11 cellular contexts compared by ENCODE assay signal in the genomic region with DNA sequence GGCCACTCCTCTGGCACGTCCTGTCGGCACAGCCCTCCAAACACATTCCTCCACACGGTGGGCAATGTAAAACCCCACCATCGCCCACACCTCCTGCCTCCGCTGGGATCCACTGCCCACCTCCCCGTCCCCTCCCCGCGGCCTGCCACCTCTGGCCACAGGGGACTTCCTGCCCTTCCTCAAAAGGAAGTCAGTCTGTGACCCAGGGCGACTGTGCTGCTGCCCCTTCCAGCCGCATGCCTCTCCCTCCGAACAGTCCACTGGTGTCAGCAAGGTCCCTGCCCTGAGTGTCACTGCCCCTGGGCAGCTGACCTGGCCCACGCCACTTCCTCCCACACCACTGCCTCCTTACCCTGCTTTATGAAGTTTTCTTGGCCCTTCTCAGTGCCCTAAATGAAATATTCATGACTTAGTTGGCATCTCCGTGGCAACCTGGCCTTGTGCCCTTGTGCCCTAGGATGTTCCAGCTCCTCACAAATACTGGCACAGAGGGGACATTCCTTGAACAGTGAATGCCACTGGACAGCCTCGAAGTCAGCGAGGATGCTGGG. TPM values are rescaled to one million over a fixed set of nuclear protein-coding genes. Genes with fewer than 3 reads are reported as not detected.
DNase-seq lines count a peak whose midpoint lies in the region; ATAC-seq, FAIRE-seq and TF ChIP-seq lines count a peak whose summit lies in the region.
"Had no signal": no experiment of that assay in that cellular context is flagged by ENCODE, and none has a peak within 500 bp of the region (broad histone marks: within the 10 kb centered on the region; RNA-seq: fewer than 3 reads in every experiment).

No MANE protein-coding gene starts in this region.

- H3K79me2 ChIP-seq in HepG2 (ENCODE audit: insufficient read depth, low read length), result peaks cover 23% of the 10 kb centered on the region

- H3K27me3 ChIP-seq in HepG2 (ENCODE audit: control insufficient read depth in 1 of 2, insufficient read depth in 2 of 2, low read length in 2 of 2) (no peaks in the 10 kb centered on the region; a peak in 1 of 5 replicates), right lobe of liver (no peaks in the 10 kb centered on the region), aorta (ENCODE audit: control insufficient read depth in 1 of 2, insufficient read depth in 2 of 2, low read length in 1 of 2) (no peaks in the 10 kb centered on the region)

- in situ Hi-C loops in HepG2 (cut with HindIII; ENCODE audit: extremely low pct_ligation_motif_present, low pct_unique_long_range_greater_than_20kb), result no loop called here

- TF ChIP-seq EP300 in HepG2 (IDR thresholded peaks at IDR 0.05; ENCODE audit: low read depth in 2 of 2, low read length in 2 of 2) (no peak), HepG2 (CRISPR knock-in tag; IDR thresholded peaks at IDR 0.05; ENCODE audit: borderline replicate concordance) (no peak)

- no peak for FAIRE-seq in HepG2 (lab: Jason Lieb, UNC)

- H3K9me3 ChIP-seq in HepG2 (ENCODE audit: low read length) (no peaks in the 10 kb centered on the region), right lobe of liver (no peaks in the 10 kb centered on the region), aorta (ENCODE audit: control insufficient read depth, low read length) (no peaks in the 10 kb centered on the region)

- no peak for TF ChIP-seq RAD21 in HepG2 (CRISPR knock-in tag; IDR thresholded peaks at IDR 0.05)

- no peak overlapping the region for H2AFZ ChIP-seq in HepG2 (ENCODE audit: low read length)

- peaks cover 13 to 22% of the 10 kb centered on the region in 2 experiments; a peak in 4 of 5 replicates for H3K36me3 ChIP-seq in HepG2 (replicated peaks in 1 of 2; ENCODE audit: control insufficient read depth in 1 of 2, insufficient read depth in 2 of 2, low read length in 2 of 2)
- peaks cover 0 to 6% (median 0%) of the 10 kb centered on the region in 4 donors for H3K36me3 ChIP-seq in right lobe of liver
- no peaks in the 10 kb centered on the region for H3K36me3 ChIP-seq in aorta (ENCODE audit: control insufficient read depth in 1 of 2, insufficient read depth in 2 of 2, low read length in 1 of 2)

- H3K4me3 ChIP-seq in HepG2 (replicated peaks in 1 of 3; ENCODE audit: insufficient read depth in 1 of 3, low read depth in 2 of 3, low read length in 3 of 3) (peak overlapping the region; percentile 75 to 85 (median 80); a peak in 5 of 6 replicates), right lobe of liver (no peak overlapping the region), aorta (ENCODE audit: low read length in 2 of 2) (no peak overlapping the region)

- POLR2A ChIA-PET in HepG2 (lab: Yijun Ruan, JAX), result no interaction called here

- intact Hi-C loops in HepG2 (cut with micrococcal nuclease; ENCODE audit: unreplicated experiment) (loop anchor here (10.0 kb wide), 1 partner anchor 111 kb away; no protein-coding TSS in a partner anchor), right lobe of liver (cut with DNase I) (no loop called here), aorta (cut with DNase I) (loop anchor here in 1 of 2 donors (2.0 to 10.0 kb wide), 2 partner anchors 13 to 199 kb away; no protein-coding TSS in a partner anchor)

- no peak overlapping the region for H3K27ac ChIP-seq in HepG2 (ENCODE audit: extremely low read length, insufficient read depth, low read length)
- no peak overlapping the region for H3K27ac ChIP-seq in right lobe of liver
- peak overlapping the region in 1 of 2 donors; percentile 91 for H3K27ac ChIP-seq in aorta (ENCODE audit: low read depth in 1 of 2, low read length in 2 of 2)

- H3K9ac ChIP-seq in HepG2 (ENCODE audit: insufficient read depth, low read depth, low read length), result peak overlapping the region; percentile 88

- H4K20me1 ChIP-seq in HepG2 (ENCODE audit: insufficient read depth, low read length), result no peaks in the 10 kb centered on the region

- TF ChIP-seq CTCF in HepG2 (CRISPR knock-in tag; IDR thresholded peaks at IDR 0.05) (no peak), right lobe of liver (IDR thresholded peaks at IDR 0.05) (no peak), GM10266 (IDR thresholded peaks at IDR 0.05; ENCODE audit: control insufficient read depth, insufficient read depth, low read depth, missing control alignments) (no peak)

- no peak for ATAC-seq in HepG2
- no peak for ATAC-seq in right lobe of liver
- peak; percentile 56 for ATAC-seq in aorta (ENCODE audit: low FRiP score)
- no peak for ATAC-seq in GM18502 (IDR thresholded peaks at IDR 0.05; ENCODE audit: poor library complexity, unreplicated experiment)
- no peak for ATAC-seq in HG03280 (IDR thresholded peaks at IDR 0.05; ENCODE audit: unreplicated experiment)
- ATAC-seq: esophagus mucosa had no signal

- H3K4me1 ChIP-seq in HepG2 (ENCODE audit: insufficient read depth, low read length) (peaks cover 38% of the 10 kb centered on the region), right lobe of liver (peaks cover 0 to 20% (median 7%) of the 10 kb centered on the region in 4 donors), aorta (ENCODE audit: control insufficient read depth in 1 of 2, insufficient read depth in 2 of 2, low read length in 2 of 2) (no peaks in the 10 kb centered on the region)

- WGBS in HepG2 (ENCODE audit: low lambda C conversion rate), result 94% methylated on average over 13 of the region's 15 CpGs
- 62% methylated on average over 13 of the region's 15 CpGs for WGBS in right lobe of liver (ENCODE audit: insufficient coverage, low coverage, low lambda C conversion rate, missing lambda C conversion rate)
- WGBS in aorta, 2 donors, result 9 to 10% methylated on average over 15 of the region's 15 CpGs

- TF ChIP-seq POLR2A in HepG2 (IDR thresholded peaks at IDR 0.05; ENCODE audit: insufficient read depth in 1 of 2, low read depth in 2 of 2, low read length in 2 of 2) (no peak), right lobe of liver (IDR thresholded peaks at IDR 0.05) (no peak)

- no peak for DNase-seq in HepG2 (ENCODE audit: low spot score)
- DNase-seq in right lobe of liver, result no peak
- peak in 47 of 58 donors; percentile 17 to 83 (median 47) for DNase-seq in anterior cingulate cortex (lab: John Stamatoyannopoulos, UW)
- peak; percentile 67 for DNase-seq in midbrain (lab: John Stamatoyannopoulos, UW)
- DNase-seq in aorta, result peak; percentile 74 to 89
- no peak for DNase-seq in GM10266 (ENCODE audit: extremely low spot score)
- DNase-seq: activated CD4-positive, alpha-beta T cell treated with anti-CD3 and anti-CD28 coated beads for 48 hours; NCI-H1105 treated with DMSO at 0.1 percent for 48 hours had no signal

- peak overlapping the region; percentile 98 for H3K4me2 ChIP-seq in HepG2 (ENCODE audit: low read depth, low read length)

- BruUV-seq in HepG2 (replicated peaks; lab: Mats Ljungman, UMichigan), result no TSS peak

- CTCF ChIA-PET in HepG2 (lab: Yijun Ruan, JAX; ENCODE audit: low intra/inter-chr PET ratio, low total read pairs), result no interaction called here

RNA-seq across cellular contexts. Expression of a gene that starts 2.0 kb away (rescaled TPM):
- total RNA-seq in HepG2 (2016; rRNA removed; fragmentation: Illumina TruSeq; extraction: Trizol), result 6.4 and 11.4 TPM in 2 replicates
- 3.0 and 3.5 TPM in 2 replicates for total RNA-seq in HepG2 (2016; cell fraction: cytosol; rRNA removed; fragmentation: Illumina TruSeq; extraction: Trizol; ENCODE audit: low read depth)
- total RNA-seq in HepG2 (2016; cell fraction: insoluble cytoplasmic fraction; rRNA removed; fragmentation: Illumina TruSeq; extraction: Trizol), result 5.8 and 11.8 TPM in 2 replicates
- 9.3 and 9.7 TPM in 2 replicates for total RNA-seq in HepG2 (2016; cell fraction: membrane; rRNA removed; fragmentation: Illumina TruSeq; extraction: Trizol)
- total RNA-seq in HepG2 (2016; cell fraction: nucleus; rRNA removed; fragmentation: Illumina TruSeq; extraction: Trizol), result 10.6 and 11.8 TPM in 2 replicates
- polyA plus RNA-seq in HepG2 (2011; rRNA removed), result 4.8 and 5.2 TPM in 2 replicates
- polyA plus RNA-seq in HepG2 (2011; cell fraction: cytosol; rRNA removed), result 4.0 and 4.1 TPM in 2 replicates
- 3.9 and 4.4 TPM in 2 replicates for polyA plus RNA-seq in HepG2 (2011; cell fraction: nucleus; rRNA removed)
- polyA plus RNA-seq in HepG2 (2012), result 4.5 and 5.6 TPM in 2 replicates
- polyA plus RNA-seq in HepG2 (2016; cell fraction: cytosol; fragmentation: Illumina TruSeq; extraction: Trizol; ENCODE audit: low read depth), result 1.8 and 2.0 TPM in 2 replicates
- 5.1 and 5.4 TPM in 2 replicates for polyA plus RNA-seq in HepG2 (2016; cell fraction: insoluble cytoplasmic fraction; fragmentation: Illumina TruSeq; extraction: Trizol; ENCODE audit: low read depth)
- 3.9 and 4.0 TPM in 2 replicates for polyA plus RNA-seq in HepG2 (2016; cell fraction: membrane; fragmentation: Illumina TruSeq; extraction: Trizol; ENCODE audit: low read depth)
- polyA plus RNA-seq in HepG2 (2016; cell fraction: nucleus; fragmentation: Illumina TruSeq; extraction: Trizol; ENCODE audit: insufficient read depth, low read depth), result 17.5 and 18.2 TPM in 2 replicates
- 7.8 TPM in 2 replicates for polyA minus RNA-seq in HepG2 (2011; rRNA and poly(A)+ RNA removed; ENCODE audit: low replicate concordance)
- polyA minus RNA-seq in HepG2 (2011; cell fraction: cytosol; rRNA and poly(A)+ RNA removed), result 3.1 and 3.6 TPM in 2 replicates
- polyA minus RNA-seq in HepG2 (2011; cell fraction: nucleus; rRNA and poly(A)+ RNA removed), result 4.5 and 6.3 TPM in 2 replicates
- total RNA-seq in right lobe of liver, result 1 to 10 TPM in 5 of 6 experiments, under 1 TPM in 1; 0.68 to 3.6 (median 2.8) TPM
- total RNA-seq in aorta, result 1 to 10 TPM; 1.3 to 1.8 TPM
- polyA plus RNA-seq in aorta, result 1 to 10 TPM in 1 of 2 donors, under 1 TPM in 1; 0.13 to 2.1 TPM

RNA-seq across cellular contexts. Expression of a gene that starts 32.9 kb away (rescaled TPM):
- total RNA-seq in HepG2 (2016; rRNA removed; fragmentation: Illumina TruSeq; extraction: Trizol) (21.8 and 24.9 TPM in 2 replicates), right lobe of liver (10 to 100 TPM; 25.4 to 44.3 (median 35.9) TPM), aorta (10 to 100 TPM; 53.4 to 81.8 TPM)
- total RNA-seq in HepG2 (2016; cell fraction: cytosol; rRNA removed; fragmentation: Illumina TruSeq; extraction: Trizol; ENCODE audit: low read depth), result 6.3 and 6.9 TPM in 2 replicates
- total RNA-seq in HepG2 (2016; cell fraction: insoluble cytoplasmic fraction; rRNA removed; fragmentation: Illumina TruSeq; extraction: Trizol), result 21.4 and 25.3 TPM in 2 replicates
- total RNA-seq in HepG2 (2016; cell fraction: membrane; rRNA removed; fragmentation: Illumina TruSeq; extraction: Trizol), result 12.0 and 12.3 TPM in 2 replicates
- total RNA-seq in HepG2 (2016; cell fraction: nucleus; rRNA removed; fragmentation: Illumina TruSeq; extraction: Trizol), result 19.9 and 26.2 TPM in 2 replicates
- polyA plus RNA-seq in HepG2 (2011; rRNA removed) (16.6 and 20.2 TPM in 2 replicates), aorta (10 to 100 TPM; 12.5 to 85.0 TPM)
- 9.1 and 11.6 TPM in 2 replicates for polyA plus RNA-seq in HepG2 (2011; cell fraction: cytosol; rRNA removed)
- polyA plus RNA-seq in HepG2 (2011; cell fraction: nucleus; rRNA removed), result 35.9 and 37.1 TPM in 2 replicates
- 13.4 and 13.9 TPM in 2 replicates for polyA plus RNA-seq in HepG2 (2012)
- 1.3 and 1.9 TPM in 2 replicates for polyA plus RNA-seq in HepG2 (2016; cell fraction: cytosol; fragmentation: Illumina TruSeq; extraction: Trizol; ENCODE audit: low read depth)
- 12.1 and 14.3 TPM in 2 replicates for polyA plus RNA-seq in HepG2 (2016; cell fraction: insoluble cytoplasmic fraction; fragmentation: Illumina TruSeq; extraction: Trizol; ENCODE audit: low read depth)
- 3.4 TPM in 2 replicates for polyA plus RNA-seq in HepG2 (2016; cell fraction: membrane; fragmentation: Illumina TruSeq; extraction: Trizol; ENCODE audit: low read depth)
- 41.6 and 44.8 TPM in 2 replicates for polyA plus RNA-seq in HepG2 (2016; cell fraction: nucleus; fragmentation: Illumina TruSeq; extraction: Trizol; ENCODE audit: insufficient read depth, low read depth)
- 28.0 and 42.8 TPM in 2 replicates for polyA minus RNA-seq in HepG2 (2011; rRNA and poly(A)+ RNA removed; ENCODE audit: low replicate concordance)
- 9.6 and 9.9 TPM in 2 replicates for polyA minus RNA-seq in HepG2 (2011; cell fraction: cytosol; rRNA and poly(A)+ RNA removed)
- polyA minus RNA-seq in HepG2 (2011; cell fraction: nucleus; rRNA and poly(A)+ RNA removed), result 25.4 and 26.4 TPM in 2 replicates

Comparison
In these comparisons a context has a peak if more than half of its experiments do, and no peak if none do; other contexts are left out.
1. H3K4me3 ChIP-seq: peak in HepG2 (3 of 3); none in right lobe of liver (0 of 3) and aorta (0 of 2).
2. DNase-seq: peak in anterior cingulate cortex (47 of 58), midbrain (single experiment) and aorta (2 of 2); none in HepG2 (single experiment), right lobe of liver (0 of 3) and GM10266 (single experiment).